ENCODE assay signal across 1 cellular context in the genomic region with DNA sequence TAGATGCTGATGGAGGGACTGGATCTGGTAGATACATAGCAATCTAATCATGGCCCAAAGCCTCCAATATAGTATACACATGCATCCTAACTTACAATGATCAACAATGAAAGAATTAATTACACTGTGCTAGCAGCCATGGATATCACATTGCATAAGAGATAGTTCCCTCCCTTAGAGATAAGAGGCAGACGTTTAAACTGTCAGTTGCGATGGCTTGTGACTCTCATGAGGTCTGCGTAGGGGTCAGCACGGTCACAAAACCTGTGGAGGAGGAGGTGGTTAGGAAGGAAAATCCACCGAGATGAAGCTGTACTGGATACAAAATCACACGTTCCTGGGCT.
TF ChIP-seq lines count a peak whose summit lies in the region.

No MANE protein-coding gene starts in this region.

TF ChIP-seq in IMR-90, 13 proteins besides CTCF, POLR2A, EP300 and RAD21:
- TF ChIP-seq, protein P1, sequence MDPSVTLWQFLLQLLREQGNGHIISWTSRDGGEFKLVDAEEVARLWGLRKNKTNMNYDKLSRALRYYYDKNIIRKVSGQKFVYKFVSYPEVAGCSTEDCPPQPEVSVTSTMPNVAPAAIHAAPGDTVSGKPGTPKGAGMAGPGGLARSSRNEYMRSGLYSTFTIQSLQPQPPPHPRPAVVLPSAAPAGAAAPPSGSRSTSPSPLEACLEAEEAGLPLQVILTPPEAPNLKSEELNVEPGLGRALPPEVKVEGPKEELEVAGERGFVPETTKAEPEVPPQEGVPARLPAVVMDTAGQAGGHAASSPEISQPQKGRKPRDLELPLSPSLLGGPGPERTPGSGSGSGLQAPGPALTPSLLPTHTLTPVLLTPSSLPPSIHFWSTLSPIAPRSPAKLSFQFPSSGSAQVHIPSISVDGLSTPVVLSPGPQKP (IDR thresholded peaks at IDR 0.05; ENCODE audit: borderline replicate concordance, low read depth, low read length), result no peak
- TF ChIP-seq CEBPB (IDR thresholded peaks at IDR 0.05; ENCODE audit: low read depth, low read length), result peak; percentile 36; the same call in 1 of the 2 replicates
TF ChIP-seq in IMR-90: peak in this region for 1.
